25 cellular contexts compared by ENCODE assay signal in the genomic region with DNA sequence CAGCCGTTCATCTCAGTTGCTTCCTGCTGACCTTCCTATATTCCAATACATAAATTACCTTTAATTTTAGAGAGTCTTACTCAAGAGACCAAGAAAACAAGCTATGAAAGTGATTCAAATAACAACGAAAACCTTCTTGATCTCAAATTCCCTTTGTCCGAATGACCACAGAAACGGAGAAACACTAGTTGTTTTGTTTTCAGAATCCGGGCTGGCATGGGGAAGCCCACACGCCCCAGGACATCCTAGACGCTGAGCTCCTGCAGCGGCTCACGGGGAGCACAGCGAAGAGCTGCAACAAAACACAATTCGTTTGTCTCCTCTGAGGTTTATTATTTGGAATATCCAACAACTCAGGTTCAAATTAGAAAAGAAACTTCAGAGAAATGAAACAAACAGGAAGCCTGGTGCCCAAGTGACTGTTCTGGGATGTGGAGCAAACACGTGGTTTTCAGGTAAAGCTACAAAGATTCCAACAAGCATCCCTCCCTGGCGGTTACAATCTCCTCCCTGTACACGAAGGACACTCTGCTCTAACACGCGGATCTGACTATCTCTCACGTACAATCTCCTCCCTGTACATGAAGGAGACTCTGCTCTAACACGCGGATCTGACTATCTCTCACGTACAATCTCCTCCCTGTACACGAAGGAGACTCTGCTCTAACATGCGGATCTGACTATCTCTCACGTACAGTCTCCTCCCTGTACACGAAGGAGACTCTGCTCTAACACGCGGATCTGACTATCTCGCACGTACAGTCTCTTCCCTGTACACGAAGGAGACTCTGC.
DNase-seq lines count a peak whose midpoint lies in the region; ATAC-seq lines count a peak whose summit lies in the region.
"Had no signal": no experiment of that assay in that cellular context is flagged by ENCODE, and none has a peak within 500 bp of the region (broad histone marks: within the 10 kb centered on the region; RNA-seq: fewer than 3 reads in every experiment).

No MANE protein-coding gene starts in this region.

- ATAC-seq in esophagus mucosa: no peak
- ATAC-seq in HG03135 (IDR thresholded peaks at IDR 0.05; ENCODE audit: unreplicated experiment): no peak
- ATAC-seq: left lung had no signal

- peak; percentile 20 for DNase-seq in OCI-M1 (lab: John Stamatoyannopoulos, UW)
- DNase-seq in caudate nucleus (lab: John Stamatoyannopoulos, UW): peak in 4 of 61 donors; percentile 9 to 25 (median 11)
- peak; percentile 56 for DNase-seq in inferior parietal cortex (ENCODE audit: extremely low spot score)
- DNase-seq in putamen (ENCODE audit: low spot score): peak; percentile 45
- DNase-seq in NCI-H2171 treated with DMSO at 0.1 percent for 48 hours (lab: John Stamatoyannopoulos, UW): no peak
- no peak for DNase-seq in NOMO-1 treated with dmso at 0.1 percent for 144 hours (lab: John Stamatoyannopoulos, UW; ENCODE audit: unreplicated experiment)
- DNase-seq: activated CD4-positive, alpha-beta T cell treated with anti-CD3 and anti-CD28 coated beads for 48 hours; activated CD8-positive, alpha-beta memory T cell treated with anti-CD3 and anti-CD28 coated beads for 24 hours; activated effector memory CD4-positive, alpha-beta T cell treated with anti-CD3 and anti-CD28 coated beads, Interleukin-2, amount 50 U/mL, for 16 hours; cerebellar nuclear complex; COR-L47; DMS53; Kasumi-1; left lung; mesendoderm; NCI-H1436; NCI-H774; stimulated activated CD4-positive, alpha-beta T cell treated with anti-CD3 and anti-CD28 coated beads, Interleukin-4, amount 100 ng/mL, for 24 hours; SW 1271; trophoblast cell had no signal

- H3K27ac ChIP-seq in caudate nucleus (ENCODE audit: low read depth, low read length): peak overlapping the region; percentile 13
- H3K27ac ChIP-seq: BLaER1, left lung, neutrophil, prostate gland had no signal

Comparison
In these comparisons a context has a peak if more than half of its experiments do, and no peak if none do; other contexts are left out.
1. DNase-seq: peak in OCI-M1 (single experiment), inferior parietal cortex (single experiment) and putamen (single experiment); none in NCI-H2171 treated with DMSO at 0.1 percent for 48 hours (single experiment) and NOMO-1 treated with dmso at 0.1 percent for 144 hours (single experiment).